ENCODE assay signal across 30 cellular contexts in the genomic region with DNA sequence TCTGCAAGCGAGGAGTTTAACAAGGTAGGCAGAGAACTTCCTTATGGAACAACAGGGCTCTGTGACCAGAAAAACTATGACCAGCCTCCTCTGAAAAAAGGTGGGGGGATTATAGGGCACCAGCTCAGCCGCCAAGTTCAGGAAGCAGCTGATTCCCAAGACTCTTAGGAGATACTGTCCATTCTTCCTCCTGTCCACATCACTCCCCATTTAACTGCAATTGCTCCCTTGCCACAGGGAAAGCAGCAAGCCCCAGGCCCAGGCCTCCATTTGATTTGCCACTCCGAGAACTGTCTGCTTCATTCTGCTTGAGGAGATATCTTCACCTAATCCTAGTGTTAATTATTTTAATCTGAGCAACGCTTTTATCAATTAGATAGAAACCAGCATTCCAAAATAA.
"Had no signal": no experiment of that assay in that cellular context is flagged by ENCODE, and none has a peak within 500 bp of the region (broad histone marks: within the 10 kb centered on the region; RNA-seq: fewer than 3 reads in every experiment).

No MANE protein-coding gene starts in this region.

- ATAC-seq: left colon; left lung; lower lobe of right lung; mucosa of descending colon; naive thymus-derived CD4-positive, alpha-beta T cell; natural killer cell treated with Interleukin-12 subunit alpha and Interleukin-12 subunit beta and Interleukin-15 and Interleukin-18, amount 100 ng/mL, for 72 hours; pancreas; right cardiac atrium; sciatic nerve; stimulated activated naive B cell treated with anti-CD40 and anti-IgM and Interleukin-4, amounts not matched to agents 10 μg/mL and 1 μg/mL and 100 μg/mL, for 72 hours; stimulated activated naive CD8-positive, alpha-beta T cell treated with anti-CD3 and anti-CD28 coated beads, Interleukin-15, Interleukin-2, amounts not matched to agents 100 U/mL and 50 U/mL, for 24 hours; upper lobe of right lung had no signal

- H3K9me3 Mint-ChIP-seq: naive thymus-derived CD4-positive, alpha-beta T cell; natural killer cell treated with Interleukin-12 subunit alpha and Interleukin-12 subunit beta and Interleukin-15 and Interleukin-18, amount 100 ng/mL, for 72 hours; stimulated activated naive B cell treated with anti-CD40 and anti-IgM and Interleukin-4, amounts not matched to agents 10 μg/mL and 1 μg/mL and 100 μg/mL, for 72 hours had no signal

- H3K27ac Mint-ChIP-seq: naive thymus-derived CD4-positive, alpha-beta T cell; natural killer cell treated with Interleukin-12 subunit alpha and Interleukin-12 subunit beta and Interleukin-15 and Interleukin-18, amount 100 ng/mL, for 72 hours; stimulated activated naive B cell treated with anti-CD40 and anti-IgM and Interleukin-4, amounts not matched to agents 10 μg/mL and 1 μg/mL and 100 μg/mL, for 72 hours had no signal

- H3K36me3 ChIP-seq: left lung, lower lobe of right lung, pancreas, prostate gland, stomach, thyroid gland, transverse colon, upper lobe of right lung had no signal

- H3K4me1 Mint-ChIP-seq: naive thymus-derived CD4-positive, alpha-beta T cell; stimulated activated naive B cell treated with anti-CD40 and anti-IgM and Interleukin-4, amounts not matched to agents 10 μg/mL and 1 μg/mL and 100 μg/mL, for 72 hours had no signal

- H3K4me1 ChIP-seq: left lung, lower lobe of right lung, pancreas, prostate gland, stomach, testis, thyroid gland, transverse colon, upper lobe of right lung had no signal

- H3K9me3 ChIP-seq: left lung, lower lobe of right lung, mucosa of descending colon, pancreas, prostate gland, stomach, testis, thyroid gland, transverse colon, upper lobe of right lung had no signal

- H3K4me3 Mint-ChIP-seq: naive thymus-derived CD4-positive, alpha-beta T cell; natural killer cell treated with Interleukin-12 subunit alpha and Interleukin-12 subunit beta and Interleukin-15 and Interleukin-18, amount 100 ng/mL, for 72 hours; stimulated activated naive B cell treated with anti-CD40 and anti-IgM and Interleukin-4, amounts not matched to agents 10 μg/mL and 1 μg/mL and 100 μg/mL, for 72 hours had no signal

- H3K4me3 ChIP-seq: left lung, lower lobe of right lung, mucosa of descending colon, pancreas, prostate gland, skin epidermis, stomach, testis, thyroid gland, transverse colon, upper lobe of right lung had no signal

- H3K27ac ChIP-seq: left lung, lower lobe of right lung, pancreas, prostate gland, skin epidermis, stomach, testis, thyroid gland, transverse colon, upper lobe of right lung had no signal

- H3K27me3 ChIP-seq: left lung, pancreas, stomach, testis, thyroid gland, transverse colon, upper lobe of right lung had no signal

- H3K36me3 Mint-ChIP-seq: naive thymus-derived CD4-positive, alpha-beta T cell; natural killer cell treated with Interleukin-12 subunit alpha and Interleukin-12 subunit beta and Interleukin-15 and Interleukin-18, amount 100 ng/mL, for 72 hours; stimulated activated naive B cell treated with anti-CD40 and anti-IgM and Interleukin-4, amounts not matched to agents 10 μg/mL and 1 μg/mL and 100 μg/mL, for 72 hours had no signal

- DNase-seq: hippocampal formation; kidney; left colon; left lung; lower lobe of right lung; mammary epithelial cell; mesenchymal stem cell; midbrain; mucosa of descending colon; naive thymus-derived CD4-positive, alpha-beta T cell; nucleus accumbens; pancreas; posterior cingulate gyrus; retina; right cardiac atrium; stimulated activated CD4-positive, alpha-beta T cell treated with anti-CD3 and anti-CD28 coated beads, Interleukin-12 subunit alpha, Interleukin-12 subunit beta, amount 100 ng/mL, for 4 hours; stimulated activated CD4-positive, alpha-beta T cell treated with anti-CD3 and anti-CD28 coated beads, Interleukin-15, amount 100 ng/mL, for 24 hours; stimulated activated CD4-positive, alpha-beta T cell treated with anti-CD3 and anti-CD28 coated beads, Interleukin-2, amount 100 ng/mL, for 24 hours; stimulated activated CD4-positive, alpha-beta T cell treated with anti-CD3 and anti-CD28 coated beads, Interleukin-4, amount 100 ng/mL, for 1 hour; stimulated activated naive B cell treated with anti-CD40 and anti-IgM and Interleukin-4, amounts not matched to agents 10 μg/mL and 1 μg/mL and 100 μg/mL, for 72 hours; stimulated activated naive CD8-positive, alpha-beta T cell treated with anti-CD3 and anti-CD28 coated beads, Interleukin-15, Interleukin-2, amounts not matched to agents 100 U/mL and 50 U/mL, for 24 hours; stomach; testis; thyroid gland; transverse colon; upper lobe of right lung had no signal
